ENCODE assay signal across 1 cellular context in the genomic region with DNA sequence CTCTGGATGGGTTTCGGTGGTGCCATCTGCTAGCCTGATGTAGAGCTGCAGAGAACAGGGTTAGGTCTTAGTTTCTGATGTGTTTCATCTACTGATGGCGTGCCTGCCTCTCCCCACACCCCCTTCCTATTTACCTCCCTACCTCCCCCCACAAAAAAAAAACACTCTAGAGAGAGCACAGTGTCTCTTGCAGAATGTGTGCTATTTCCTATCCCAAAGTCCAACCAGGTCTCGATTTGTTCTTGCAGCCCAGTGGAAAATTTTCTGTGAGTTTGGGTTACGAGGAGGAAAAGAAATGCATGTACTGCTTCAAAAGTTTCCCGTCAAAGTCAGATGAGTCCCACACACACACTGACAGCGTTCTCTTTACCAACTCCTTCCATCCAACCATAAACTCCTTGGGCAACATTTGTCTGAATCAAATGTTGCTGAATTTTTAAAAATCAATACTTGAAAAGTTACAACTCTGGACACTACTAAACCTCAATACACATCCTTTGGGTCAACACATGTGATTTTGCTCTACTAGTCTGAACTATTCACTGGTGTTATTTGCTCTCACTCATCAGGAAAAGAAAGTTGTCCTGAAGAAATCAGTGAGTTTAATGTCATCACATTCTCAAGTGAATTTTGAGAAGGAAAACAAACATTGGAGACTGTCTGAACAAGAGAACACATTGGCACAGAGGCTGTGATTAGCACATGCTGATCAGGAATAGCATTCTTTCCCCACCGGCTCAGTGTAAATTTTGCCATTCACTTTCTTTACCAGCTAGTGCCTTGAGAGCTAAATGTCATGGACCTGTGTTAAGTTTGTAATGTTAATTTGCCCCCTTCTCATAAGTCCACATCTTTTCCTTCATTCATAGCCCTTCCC.
TF ChIP-seq lines count a peak whose summit lies in the region.

No MANE protein-coding gene starts in this region.

TF ChIP-seq in HepG2, 621 proteins besides CTCF, POLR2A, EP300 and RAD21 (continued from another document):
- TF ChIP-seq, protein P1, sequence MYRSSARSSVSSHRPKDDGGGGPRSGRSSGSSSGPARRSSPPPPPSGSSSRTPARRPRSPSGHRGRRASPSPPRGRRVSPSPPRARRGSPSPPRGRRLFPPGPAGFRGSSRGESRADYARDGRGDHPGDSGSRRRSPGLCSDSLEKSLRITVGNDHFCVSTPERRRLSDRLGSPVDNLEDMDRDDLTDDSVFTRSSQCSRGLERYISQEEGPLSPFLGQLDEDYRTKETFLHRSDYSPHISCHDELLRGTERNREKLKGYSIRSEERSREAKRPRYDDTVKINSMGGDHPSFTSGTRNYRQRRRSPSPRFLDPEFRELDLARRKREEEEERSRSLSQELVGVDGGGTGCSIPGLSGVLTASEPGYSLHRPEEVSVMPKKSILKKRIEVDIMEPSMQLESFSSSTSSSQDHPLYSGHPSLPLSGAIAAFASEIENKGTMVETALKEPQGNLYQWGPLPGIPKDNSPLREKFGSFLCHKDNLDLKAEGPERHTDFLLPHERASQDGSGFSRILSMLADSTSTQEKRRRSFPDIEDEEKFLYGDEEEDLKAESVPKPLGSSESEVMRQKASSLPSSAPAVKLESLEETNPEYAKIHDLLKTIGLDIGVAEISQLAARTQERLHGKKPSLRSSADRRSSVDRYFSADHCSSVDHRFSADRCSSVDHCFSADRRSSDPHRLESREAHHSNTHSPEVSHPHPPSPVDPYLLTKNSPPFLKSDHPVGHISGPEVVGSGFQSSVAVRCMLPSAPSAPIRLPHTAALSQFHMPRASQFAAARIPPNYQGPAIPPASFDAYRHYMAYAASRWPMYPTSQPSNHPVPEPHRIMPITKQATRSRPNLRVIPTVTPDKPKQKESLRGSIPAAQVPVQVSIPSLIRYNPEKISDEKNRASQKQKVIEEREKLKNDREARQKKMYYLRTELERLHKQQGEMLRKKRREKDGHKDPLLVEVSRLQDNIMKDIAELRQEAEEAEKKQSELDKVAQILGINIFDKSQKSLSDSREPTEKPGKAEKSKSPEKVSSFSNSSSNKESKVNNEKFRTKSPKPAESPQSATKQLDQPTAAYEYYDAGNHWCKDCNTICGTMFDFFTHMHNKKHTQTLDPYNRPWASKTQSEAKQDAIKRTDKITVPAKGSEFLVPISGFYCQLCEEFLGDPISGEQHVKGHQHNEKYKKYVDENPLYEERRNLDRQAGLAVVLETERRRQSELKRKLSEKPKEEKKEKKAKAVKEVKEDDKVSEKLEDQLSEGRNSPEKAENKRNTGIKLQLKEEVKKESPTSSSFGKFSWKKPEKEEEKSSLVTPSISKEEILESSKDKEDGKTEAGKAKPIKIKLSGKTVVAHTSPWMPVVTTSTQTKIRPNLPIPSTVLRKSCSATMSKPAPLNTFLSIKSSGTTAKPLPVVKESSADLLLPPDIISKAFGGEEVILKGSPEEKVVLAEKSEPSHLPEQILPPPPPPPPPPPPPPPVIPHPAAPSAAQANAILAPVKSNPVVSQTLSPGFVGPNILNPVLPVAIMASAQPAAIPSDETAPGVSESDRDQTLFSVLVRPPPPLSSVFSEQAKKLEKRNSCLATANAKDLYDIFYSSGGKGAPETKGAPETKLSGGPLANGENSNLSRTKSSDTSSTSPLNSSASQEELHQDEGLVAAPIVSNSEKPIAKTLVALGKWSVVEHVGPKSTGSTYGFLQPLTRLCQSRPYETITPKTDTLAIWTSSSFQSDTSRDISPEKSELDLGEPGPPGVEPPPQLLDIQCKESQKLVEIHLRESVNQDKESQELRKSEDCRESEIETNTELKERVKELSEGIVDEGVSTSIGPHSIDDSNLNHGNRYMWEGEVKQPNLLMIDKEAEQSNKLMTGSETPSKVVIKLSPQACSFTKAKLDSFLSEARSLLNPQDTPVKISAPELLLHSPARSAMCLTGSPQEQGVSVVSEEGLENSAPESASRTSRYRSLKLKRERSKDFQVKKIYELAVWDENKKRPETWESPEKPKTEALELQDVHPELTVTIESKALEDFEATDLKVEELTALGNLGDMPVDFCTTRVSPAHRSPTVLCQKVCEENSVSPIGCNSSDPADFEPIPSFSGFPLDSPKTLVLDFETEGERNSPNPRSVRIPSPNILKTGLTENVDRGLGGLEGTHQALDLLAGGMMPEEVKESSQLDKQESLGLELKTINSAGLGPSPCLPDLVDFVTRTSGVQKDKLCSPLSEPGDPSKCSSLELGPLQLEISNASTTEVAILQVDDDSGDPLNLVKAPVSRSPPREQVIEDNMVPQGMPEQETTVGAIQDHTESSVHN (CRISPR knock-in tag; IDR thresholded peaks at IDR 0.05) = no peak
- TF ChIP-seq SUZ12 (IDR thresholded peaks at IDR 0.05; ENCODE audit: low read depth, low read length) (no peak), ZNF235 (CRISPR knock-in tag; IDR thresholded peaks at IDR 0.05; ENCODE audit: borderline replicate concordance) (no peak), ZFY (CRISPR knock-in tag; IDR thresholded peaks at IDR 0.05) (0 out of 2 replicates have a peak, but pooled peaks have one; percentile 17), GFI1 (CRISPR knock-in tag; IDR thresholded peaks at IDR 0.05; ENCODE audit: borderline replicate concordance) (0 out of 2 replicates have a peak, but pooled peaks have one; percentile 37), HNRNPLL (IDR thresholded peaks at IDR 0.05; ENCODE audit: low read depth, low read length, poor library complexity, severe bottlenecking) (no peak), ETV5 (CRISPR knock-in tag; IDR thresholded peaks at IDR 0.05; ENCODE audit: borderline replicate concordance) (0 out of 2 replicates have a peak, but pooled peaks have one; percentile 32)
- TF ChIP-seq, protein P2, sequence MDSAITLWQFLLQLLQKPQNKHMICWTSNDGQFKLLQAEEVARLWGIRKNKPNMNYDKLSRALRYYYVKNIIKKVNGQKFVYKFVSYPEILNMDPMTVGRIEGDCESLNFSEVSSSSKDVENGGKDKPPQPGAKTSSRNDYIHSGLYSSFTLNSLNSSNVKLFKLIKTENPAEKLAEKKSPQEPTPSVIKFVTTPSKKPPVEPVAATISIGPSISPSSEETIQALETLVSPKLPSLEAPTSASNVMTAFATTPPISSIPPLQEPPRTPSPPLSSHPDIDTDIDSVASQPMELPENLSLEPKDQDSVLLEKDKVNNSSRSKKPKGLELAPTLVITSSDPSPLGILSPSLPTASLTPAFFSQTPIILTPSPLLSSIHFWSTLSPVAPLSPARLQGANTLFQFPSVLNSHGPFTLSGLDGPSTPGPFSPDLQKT (CRISPR knock-in tag; IDR thresholded peaks at IDR 0.05; ENCODE audit: borderline replicate concordance) = no peak
TF ChIP-seq in HepG2: peak in this region for 34.
